12 cellular contexts compared by ENCODE assay signal in genomic region chr7:22663319-22663718, GRCh38.
DNase-seq lines count a peak whose midpoint lies in the region; ATAC-seq and FAIRE-seq lines count a peak whose summit lies in the region.
"Had no signal": no experiment of that assay in that cellular context is flagged by ENCODE, and none has a peak within 500 bp of the region (broad histone marks: within the 10 kb centered on the region; RNA-seq: fewer than 3 reads in every experiment).

No MANE protein-coding gene starts in this region.

- H3K4me3 Mint-ChIP-seq in activated naive CD8-positive, alpha-beta T cell treated with anti-CD3 and anti-CD28 coated beads, Interleukin-2, amount 50 U/mL, for 24 hours: peak overlapping the region; percentile 56
- H3K4me3 Mint-ChIP-seq in naive thymus-derived CD4-positive, alpha-beta T cell: no peak overlapping the region
- H3K4me3 Mint-ChIP-seq: mesothelial cell of epicardium had no signal

- peak overlapping the region; percentile 78 for H3K27ac Mint-ChIP-seq in activated naive CD8-positive, alpha-beta T cell treated with anti-CD3 and anti-CD28 coated beads, Interleukin-2, amount 50 U/mL, for 24 hours
- no peak overlapping the region for H3K27ac Mint-ChIP-seq in naive thymus-derived CD4-positive, alpha-beta T cell
- H3K27ac Mint-ChIP-seq: mesothelial cell of epicardium had no signal

- no peak overlapping the region for H3K4me3 ChIP-seq in naive thymus-derived CD4-positive, alpha-beta T cell (ENCODE audit: low read length)

- peak; percentile 54 for FAIRE-seq in HTR-8/SVneo (lab: Jason Lieb, UNC)

- H3K27ac ChIP-seq in naive thymus-derived CD4-positive, alpha-beta T cell (ENCODE audit: low read depth, low read length): no peak overlapping the region

- CTCF ChIA-PET in naive thymus-derived CD4-positive, alpha-beta T cell (lab: Charles Lee): no interaction called here

- no peaks in the 10 kb centered on the region for H3K36me3 Mint-ChIP-seq in activated naive CD8-positive, alpha-beta T cell treated with anti-CD3 and anti-CD28 coated beads, Interleukin-2, amount 50 U/mL, for 24 hours (ENCODE audit: low read depth)
- H3K36me3 Mint-ChIP-seq in naive thymus-derived CD4-positive, alpha-beta T cell: peaks cover 0 to 16% (median 0%) of the 10 kb centered on the region in 5 donors
- H3K36me3 Mint-ChIP-seq: activated naive CD4-positive, alpha-beta T cell treated with anti-CD3 and anti-CD28 coated beads, Interleukin-2, amount 50 U/mL, for 72 hours; mesothelial cell of epicardium had no signal

- intact Hi-C loops in naive thymus-derived CD4-positive, alpha-beta T cell (cut with micrococcal nuclease): loop anchor here in 1 of 2 donors (2.0 to 5.0 kb wide), 3 partner anchors 13 to 101 kb away; no protein-coding TSS in a partner anchor

- peaks cover 57% of the 10 kb centered on the region for H3K4me1 Mint-ChIP-seq in activated naive CD8-positive, alpha-beta T cell treated with anti-CD3 and anti-CD28 coated beads, Interleukin-2, amount 50 U/mL, for 24 hours
- H3K4me1 Mint-ChIP-seq in naive thymus-derived CD4-positive, alpha-beta T cell: peaks cover 4 to 47% (median 7%) of the 10 kb centered on the region in 7 donors

- peaks cover 16% of the 10 kb centered on the region for H3K27me3 Mint-ChIP-seq in activated naive CD8-positive, alpha-beta T cell treated with anti-CD3 and anti-CD28 coated beads, Interleukin-2, amount 50 U/mL, for 24 hours
- peaks cover 0 to 42% (median 0%) of the 10 kb centered on the region in 5 donors for H3K27me3 Mint-ChIP-seq in naive thymus-derived CD4-positive, alpha-beta T cell

- H3K9me3 ChIP-seq in naive thymus-derived CD4-positive, alpha-beta T cell (ENCODE audit: control insufficient read depth in 2 of 3, low read length in 3 of 3): no peaks in the 10 kb centered on the region

- H3K36me3 ChIP-seq in naive thymus-derived CD4-positive, alpha-beta T cell (ENCODE audit: control insufficient read depth in 2 of 3, insufficient read depth in 3 of 3, low read length in 3 of 3): no peaks in the 10 kb centered on the region

- no peaks in the 10 kb centered on the region for H3K27me3 ChIP-seq in naive thymus-derived CD4-positive, alpha-beta T cell (ENCODE audit: control insufficient read depth in 2 of 2, insufficient read depth in 2 of 2, low read length in 2 of 2)

- no peak for ATAC-seq in activated naive CD8-positive, alpha-beta T cell treated with anti-CD3 and anti-CD28 coated beads, Interleukin-2, amount 50 U/mL, for 24 hours
- ATAC-seq in naive thymus-derived CD4-positive, alpha-beta T cell: peak; percentile 37
- ATAC-seq: esophagus mucosa had no signal

- DNase-seq in SKM-1 treated with dmso at 0.1 percent for 144 hours (lab: John Stamatoyannopoulos, UW; ENCODE audit: unreplicated experiment) (peak; percentile 9), SKM-1 (lab: John Stamatoyannopoulos, UW; ENCODE audit: unreplicated experiment) (no peak), HTR-8/SVneo (ENCODE audit: insufficient read length, low spot score) (peak; percentile 35), DMS153 treated with DMSO at 0.1 percent for 48 hours (lab: John Stamatoyannopoulos, UW; ENCODE audit: unreplicated experiment) (no peak), retina (no peak)
- DNase-seq in activated naive CD8-positive, alpha-beta T cell treated with anti-CD3 and anti-CD28 coated beads, Interleukin-2, amount 50 U/mL, for 24 hours: no peak
- no peak for DNase-seq in naive thymus-derived CD4-positive, alpha-beta T cell
- DNase-seq in activated CD8-positive, alpha-beta memory T cell treated with anti-CD3 and anti-CD28 coated beads for 24 hours: no peak
- DNase-seq: NCI-H2029 had no signal

- no peaks in the 10 kb centered on the region for H3K4me1 ChIP-seq in naive thymus-derived CD4-positive, alpha-beta T cell (ENCODE audit: control insufficient read depth in 2 of 2, insufficient read depth in 2 of 2, low read length in 2 of 2)

- POLR2A ChIA-PET in naive thymus-derived CD4-positive, alpha-beta T cell (lab: Charles Lee): no interaction called here

- H3K9me3 Mint-ChIP-seq in activated naive CD8-positive, alpha-beta T cell treated with anti-CD3 and anti-CD28 coated beads, Interleukin-2, amount 50 U/mL, for 24 hours: peaks cover 7% of the 10 kb centered on the region
- peaks cover 0 to 3% (median 0%) of the 10 kb centered on the region in 11 donors for H3K9me3 Mint-ChIP-seq in naive thymus-derived CD4-positive, alpha-beta T cell
- H3K9me3 Mint-ChIP-seq: mesothelial cell of epicardium had no signal

Comparison
In these comparisons a context has a peak if more than half of its experiments do, and no peak if none do; other contexts are left out.
1. DNase-seq: peak in SKM-1 treated with dmso at 0.1 percent for 144 hours (single experiment) and HTR-8/SVneo (single experiment); none in SKM-1 (single experiment), activated naive CD8-positive, alpha-beta T cell treated with anti-CD3 and anti-CD28 coated beads, Interleukin-2, amount 50 U/mL, for 24 hours (single experiment), naive thymus-derived CD4-positive, alpha-beta T cell (0 of 9), DMS153 treated with DMSO at 0.1 percent for 48 hours (single experiment), activated CD8-positive, alpha-beta memory T cell treated with anti-CD3 and anti-CD28 coated beads for 24 hours (single experiment) and retina (single experiment).